8 cellular contexts compared by ENCODE assay signal in the genomic region with DNA sequence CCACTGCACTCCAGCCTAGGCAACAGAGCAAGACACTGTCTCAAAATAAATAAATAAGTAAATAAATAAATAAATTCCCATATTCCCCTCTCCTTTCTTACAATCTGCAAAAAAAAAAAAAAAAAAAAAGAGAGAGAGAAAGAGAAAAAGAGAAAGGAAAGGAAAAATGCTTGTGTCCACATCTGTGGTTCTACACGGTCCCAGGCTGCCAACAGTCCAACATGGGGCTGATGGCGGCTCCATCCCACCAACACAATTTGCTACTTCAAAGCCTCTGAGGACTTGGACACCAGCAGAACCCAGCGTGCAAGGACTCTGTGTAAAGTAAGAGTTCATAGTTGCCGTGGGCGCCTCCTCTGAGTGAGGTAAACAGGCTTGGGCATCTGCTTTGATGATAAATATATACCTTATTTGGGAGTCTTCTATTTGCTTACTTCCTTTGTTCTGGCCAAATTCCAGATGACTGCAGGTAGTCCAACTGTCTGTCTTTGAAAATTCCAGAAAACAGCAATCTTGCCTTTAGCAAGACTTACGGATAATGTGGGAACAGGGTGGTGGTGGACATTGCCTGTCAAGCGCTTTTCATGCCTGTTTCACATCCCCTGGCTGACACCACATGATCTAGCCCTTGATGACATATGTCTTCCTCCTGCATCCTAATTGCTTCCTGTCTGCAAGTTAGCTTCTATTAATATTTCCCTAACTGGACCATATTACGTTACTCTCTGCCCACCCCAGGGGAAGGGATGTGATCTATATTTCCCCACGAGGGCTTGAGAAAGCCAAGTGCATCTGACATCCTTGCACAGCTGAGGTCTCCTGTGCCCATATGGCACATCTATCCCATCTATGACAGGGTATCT. TPM values are rescaled to one million over a fixed set of nuclear protein-coding genes. Genes with fewer than 3 reads are reported as not detected.
A peak's percentile ranks its signal among the peaks of the same experiment; 100 is the strongest.
DNase-seq lines count a peak whose midpoint lies in the region; ATAC-seq and TF ChIP-seq lines count a peak whose summit lies in the region.

No MANE protein-coding gene starts in this region.

- POLR2A ChIA-PET in GM10248 (lab: Yijun Ruan, JAX), result interaction anchor here (0.5 to 0.9 kb wide), 2 partner anchors 13 to 55 kb away, joined by 3 read pairs; no protein-coding TSS in a partner anchor

- intact Hi-C loops in left colon (cut with DNase I, micrococcal nuclease), result no loop called here

- DNase-seq in GM10248 (ENCODE audit: extremely low spot score) (peak; percentile 47), MV-4-11 (lab: John Stamatoyannopoulos, UW) (peak; percentile 84), left colon (no peak), NCI-H2227 (lab: John Stamatoyannopoulos, UW; ENCODE audit: unreplicated experiment) (no peak), NCI-H1930 (lab: John Stamatoyannopoulos, UW) (no peak)
- DNase-seq in stimulated activated CD8-positive, alpha-beta memory T cell treated with anti-CD3 and anti-CD28 coated beads, Interleukin-4, amount 100 ng/mL, for 48 hours, result no peak

- no peak for TF ChIP-seq CTCF in GM10248 (IDR thresholded peaks at IDR 0.05; ENCODE audit: control extremely low read depth, extremely low read depth, low read depth, missing control alignments)

- CTCF ChIA-PET in GM10248 (lab: Yijun Ruan, JAX), result interaction anchor here (1.9 kb wide), 1 partner anchor 9 kb away, joined by 7 read pairs; no protein-coding TSS in a partner anchor

- ATAC-seq in GM21390 (IDR thresholded peaks at IDR 0.05; ENCODE audit: unreplicated experiment) (peak; percentile 53), left colon (peak; percentile 32), HG02623 (IDR thresholded peaks at IDR 0.05; ENCODE audit: unreplicated experiment) (no peak)

RNA-seq across cellular contexts. Expression of gene LITAF, which starts 10.1 kb away (rescaled TPM):
- 100 to 1,000 TPM; 171 to 240 TPM for total RNA-seq in left colon

Comparison
In these comparisons a context has a peak if more than half of its experiments do, and no peak if none do; other contexts are left out.
1. DNase-seq: peak in GM10248 (single experiment) and MV-4-11 (single experiment); none in left colon (0 of 2), NCI-H2227 (single experiment), stimulated activated CD8-positive, alpha-beta memory T cell treated with anti-CD3 and anti-CD28 coated beads, Interleukin-4, amount 100 ng/mL, for 48 hours (single experiment) and NCI-H1930 (0 of 2).